Comparison of ENCODE assay signal across 2 cellular contexts in genomic region chr1:87786861-87787548, GRCh38.
TF ChIP-seq lines count a peak whose summit lies in the region.

No MANE protein-coding gene starts in this region.

TF ChIP-seq in HepG2, 621 proteins besides CTCF, POLR2A, EP300 and RAD21 (continued from another document and continues in another):
- no peak for TF ChIP-seq ZXDC (CRISPR knock-in tag; IDR thresholded peaks at IDR 0.05)
- 0 out of 2 replicates have a peak, but pooled peaks have one; percentile 25 for TF ChIP-seq ZNF430 (CRISPR knock-in tag; IDR thresholded peaks at IDR 0.05)
- TF ChIP-seq ZKSCAN5 (CRISPR knock-in tag; IDR thresholded peaks at IDR 0.05), result no peak
- TF ChIP-seq ATF2 (CRISPR knock-in tag; IDR thresholded peaks at IDR 0.05), result 0 out of 2 replicates have a peak, but pooled peaks have one; percentile 14
- TF ChIP-seq E2F1 (CRISPR knock-in tag; IDR thresholded peaks at IDR 0.05), result no peak
- peak; percentile 20 for TF ChIP-seq XRCC5 (optimal IDR thresholded peaks at IDR 0.05; ENCODE audit: low read length)
- no peak for TF ChIP-seq NFKBIZ (CRISPR knock-in tag; IDR thresholded peaks at IDR 0.05)
- peak; percentile 77 for TF ChIP-seq NCOA2 (CRISPR knock-in tag; IDR thresholded peaks at IDR 0.05)
- no peak for TF ChIP-seq ZNF792 (CRISPR knock-in tag; IDR thresholded peaks at IDR 0.05)
- peak; percentile 72; the same call in 1 of the 2 replicates for TF ChIP-seq CREM (IDR thresholded peaks at IDR 0.05)
- no peak for TF ChIP-seq CREM (CRISPR knock-in tag; IDR thresholded peaks at IDR 0.05)
- no peak for TF ChIP-seq ZNF224 (CRISPR knock-in tag; IDR thresholded peaks at IDR 0.05)
- no peak for TF ChIP-seq CREB1 (IDR thresholded peaks at IDR 0.05)
- TF ChIP-seq CREB1 (CRISPR knock-in tag; IDR thresholded peaks at IDR 0.05), result peak; percentile 28; the same call in 1 of the 2 replicates
- peak; percentile 32; the same call in 1 of the 2 replicates for TF ChIP-seq KDM6A (CRISPR knock-in tag; IDR thresholded peaks at IDR 0.05; ENCODE audit: low read depth)
- TF ChIP-seq ZNF577 (CRISPR knock-in tag; IDR thresholded peaks at IDR 0.05; ENCODE audit: borderline replicate concordance, low read depth), result no peak
- peak; percentile 55; the same call in 1 of the 2 replicates for TF ChIP-seq FOXP4 (CRISPR knock-in tag; IDR thresholded peaks at IDR 0.05)
- TF ChIP-seq RBAK (CRISPR knock-in tag; IDR thresholded peaks at IDR 0.05), result no peak
- peak; percentile 27; the same call in 1 of the 2 replicates for TF ChIP-seq PITX1 (CRISPR knock-in tag; IDR thresholded peaks at IDR 0.05)
- peak; percentile 42; the same call in 1 of the 2 replicates for TF ChIP-seq ZMYM4 (CRISPR knock-in tag; IDR thresholded peaks at IDR 0.05)
- TF ChIP-seq ZFY (CRISPR knock-in tag; IDR thresholded peaks at IDR 0.05), result peak; percentile 23; the same call in 1 of the 2 replicates
- TF ChIP-seq ZNF615 (CRISPR knock-in tag; IDR thresholded peaks at IDR 0.05; ENCODE audit: borderline replicate concordance), result no peak
- no peak for TF ChIP-seq LRRFIP1 (CRISPR knock-in tag; conservative IDR thresholded peaks at IDR 0.05)

TF ChIP-seq in K562, 482 proteins besides CTCF, POLR2A, EP300 and RAD21 (continued from another document and continues in another):
- TF ChIP-seq DEAF1 (CRISPR knock-in tag; IDR thresholded peaks at IDR 0.05) (no peak), RERE (CRISPR knock-in tag; IDR thresholded peaks at IDR 0.05; ENCODE audit: borderline replicate concordance) (no peak), SMARCA4 (IDR thresholded peaks at IDR 0.05) (0 out of 2 replicates have a peak, but pooled peaks have one; percentile 15), CBX8 (IDR thresholded peaks at IDR 0.05; ENCODE audit: borderline replicate concordance, extremely low read depth, low read depth, low read length, poor library complexity, severe bottlenecking) (no peak), IRF2 (CRISPR knock-in tag; IDR thresholded peaks at IDR 0.05) (no peak), SIX5 (IDR thresholded peaks at IDR 0.05; ENCODE audit: borderline replicate concordance in 1 of 2, insufficient read depth in 1 of 2, low read depth in 1 of 2, low read length in 2 of 2) (no peak), POLR3G (IDR thresholded peaks at IDR 0.05; ENCODE audit: extremely low read depth, insufficient read length, insufficient replicate concordance) (no peak), DPF2 (IDR thresholded peaks at IDR 0.05) (no peak), TGIF2 (CRISPR knock-in tag; IDR thresholded peaks at IDR 0.05) (no peak), XRCC3 (IDR thresholded peaks at IDR 0.05) (no peak), RCOR1 (IDR thresholded peaks at IDR 0.05; ENCODE audit: borderline replicate concordance in 1 of 2, low read depth in 2 of 2, low read length in 2 of 2) (0 out of 4 replicates have a peak, but pooled peaks of 1 of the 2 experiments have one; percentile 19), KDM4B (IDR thresholded peaks at IDR 0.05; ENCODE audit: borderline replicate concordance in 2 of 2, low read depth in 1 of 2) (no peak), CHD2 (IDR thresholded peaks at IDR 0.05; ENCODE audit: low read depth, low read length) (no peak), ATF4 (CRISPR knock-in tag; IDR thresholded peaks at IDR 0.05) (no peak; the same call in 1 of the 2 replicates), PHB (CRISPR knock-in tag; IDR thresholded peaks at IDR 0.05) (no peak), PHTF2 (CRISPR knock-in tag; IDR thresholded peaks at IDR 0.05) (no peak), ERF (CRISPR knock-in tag; IDR thresholded peaks at IDR 0.05) (no peak), KAT8 (IDR thresholded peaks at IDR 0.05; ENCODE audit: low read depth) (no peak), TCFL5 (CRISPR knock-in tag; conservative IDR thresholded peaks at IDR 0.05) (no peak), TCF3 (CRISPR knock-in tag; IDR thresholded peaks at IDR 0.05) (peak; percentile 60; the same call in 1 of the 2 replicates), XRCC5 (IDR thresholded peaks at IDR 0.05; ENCODE audit: low read depth, low read length) (no peak), ZNF347 (CRISPR knock-in tag; IDR thresholded peaks at IDR 0.05; ENCODE audit: low read depth) (no peak), ZNF274 (IDR thresholded peaks at IDR 0.05; ENCODE audit: borderline replicate concordance, low read depth, low read length) (no peak), CSDE1 (IDR thresholded peaks at IDR 0.05) (no peak), RFX7 (CRISPR knock-in tag; IDR thresholded peaks at IDR 0.05) (no peak), TBL1XR1 (IDR thresholded peaks at IDR 0.05; ENCODE audit: low read length in 2 of 2) (no peak), ILK (tag; IDR thresholded peaks at IDR 0.05; ENCODE audit: borderline replicate concordance, low read depth) (no peak), TAF1 (IDR thresholded peaks at IDR 0.05; ENCODE audit: control insufficient read depth, extremely low read depth, insufficient read depth, low read length, severe bottlenecking) (no peak), HES1 (IDR thresholded peaks at IDR 0.05; ENCODE audit: low read depth) (no peak), FOXM1 (IDR thresholded peaks at IDR 0.05; ENCODE audit: low read depth) (no peak), FOXM1 (CRISPR knock-in tag; IDR thresholded peaks at IDR 0.05; ENCODE audit: low read depth) (no peak), NFATC3 (IDR thresholded peaks at IDR 0.05) (no peak), HNRNPUL1 (IDR thresholded peaks at IDR 0.05; ENCODE audit: low read length) (no peak), ASH1L (IDR thresholded peaks at IDR 0.05; ENCODE audit: borderline replicate concordance, low read depth, partially characterized antibody) (no peak), SAFB (IDR thresholded peaks at IDR 0.05; ENCODE audit: borderline replicate concordance, low read depth, low read length) (no peak), POLR2H (tag; IDR thresholded peaks at IDR 0.05; ENCODE audit: low read depth) (no peak), NFE2 (IDR thresholded peaks at IDR 0.05; ENCODE audit: low read depth) (no peak), MLX (CRISPR knock-in tag; conservative IDR thresholded peaks at IDR 0.05) (no peak), IFI16 (CRISPR knock-in tag; IDR thresholded peaks at IDR 0.05) (no peak), ZBTB9 (CRISPR knock-in tag; IDR thresholded peaks at IDR 0.05) (no peak), ZNF695 (CRISPR knock-in tag; IDR thresholded peaks at IDR 0.05) (no peak), ZNF24 (IDR thresholded peaks at IDR 0.05) (no peak), CXXC5 (CRISPR knock-in tag; IDR thresholded peaks at IDR 0.05) (no peak), MAFG (tag; conservative IDR thresholded peaks at IDR 0.05) (no peak), MCM7 (IDR thresholded peaks at IDR 0.05) (no peak), E4F1 (CRISPR knock-in tag; IDR thresholded peaks at IDR 0.05; ENCODE audit: borderline replicate concordance) (no peak), ZNF511 (CRISPR knock-in tag; IDR thresholded peaks at IDR 0.05) (no peak), POLR3A (IDR thresholded peaks at IDR 0.05; ENCODE audit: borderline replicate concordance, extremely low read depth, insufficient read depth, insufficient read length) (no peak), TOE1 (IDR thresholded peaks at IDR 0.05; ENCODE audit: borderline replicate concordance) (no peak), TOE1 (CRISPR knock-in tag; IDR thresholded peaks at IDR 0.05; ENCODE audit: borderline replicate concordance, low read depth) (no peak), LEF1 (IDR thresholded peaks at IDR 0.05) (peak; percentile 71), SRSF9 (IDR thresholded peaks at IDR 0.05; ENCODE audit: borderline replicate concordance, low read depth, low read length) (no peak)
